Comparison of ENCODE assay signal across 8 cellular contexts in the genomic region with DNA sequence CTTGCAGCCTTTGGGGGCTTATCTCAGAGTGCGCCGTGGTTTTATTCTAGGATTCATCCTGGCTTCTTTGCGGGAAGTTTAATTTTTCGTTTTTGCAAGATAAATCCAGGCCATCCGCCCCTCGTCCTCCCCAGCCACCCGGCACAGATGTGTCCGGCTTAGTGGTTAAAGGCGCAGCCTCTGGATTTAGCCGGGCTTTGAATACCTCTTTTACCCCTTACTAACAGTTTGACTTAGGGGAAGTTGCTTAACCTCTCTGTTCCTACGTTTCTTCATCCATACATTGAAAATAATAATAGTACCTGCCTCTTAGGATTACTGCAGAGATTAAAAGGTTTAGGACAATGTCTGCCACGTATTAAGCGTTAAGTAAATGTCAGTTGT. TPM values are rescaled to one million over a fixed set of nuclear protein-coding genes. Genes with fewer than 3 reads are reported as not detected.
DNase-seq lines count a peak whose midpoint lies in the region; ATAC-seq and TF ChIP-seq lines count a peak whose summit lies in the region.

No MANE protein-coding gene starts in this region.

- in situ Hi-C loops in GM13977 (cut with MboI; ENCODE audit: low pct_unique_long_range_greater_than_20kb, low sequenced_read_pairs, unreplicated experiment) = no loop called here

- intact Hi-C loops in dorsolateral prefrontal cortex (cut with DNase I) = no loop called here

- H3K9ac ChIP-seq in ES-I3 (ENCODE audit: low read depth, low read length) = peak overlapping the region; percentile 77

- DNase-seq in RPMI8226 = peak; percentile 67
- DNase-seq in dorsolateral prefrontal cortex = peak in 1 of 10 donors; percentile 5
- no peak for DNase-seq in GM13977 (ENCODE audit: low spot score)
- no peak for DNase-seq in HPDE6-E6E7 (ENCODE audit: extremely low spot score)

- TF ChIP-seq CTCF in 22Rv1 (IDR thresholded peaks at IDR 0.05) (no peak), dorsolateral prefrontal cortex (IDR thresholded peaks at IDR 0.05 in 54 of 56, conservative IDR thresholded peaks at IDR 0.05 in 2 of 56; ENCODE audit: low read depth in 1 of 56, partially characterized antibody in 56 of 56) (no peak), GM13977 (IDR thresholded peaks at IDR 0.05; ENCODE audit: extremely low read depth, insufficient read depth, missing control alignments) (no peak)

- WGBS in mesodermal cell (ENCODE audit: insufficient coverage in 2 of 2), 2 experiments = 0% methylated on average over 8 of the region's 13 CpGs

- H3K4me1 ChIP-seq in ES-I3 (ENCODE audit: insufficient read depth, low read length) (peaks cover 8% of the 10 kb centered on the region; the same call in 1 of the 2 replicates), mesodermal cell (ENCODE audit: control insufficient read depth, insufficient read depth, low read length, poor library complexity, severe bottlenecking) (no peaks in the 10 kb centered on the region)

- ATAC-seq in HG03045 (IDR thresholded peaks at IDR 0.05; ENCODE audit: unreplicated experiment) = peak; percentile 14

- H3K9me3 ChIP-seq in ES-I3 (ENCODE audit: control insufficient read depth, insufficient read depth, low read length) = no peaks in the 10 kb centered on the region
- H3K9me3 ChIP-seq in mesodermal cell (ENCODE audit: control insufficient read depth, low read length) = no peaks in the 10 kb centered on the region

- H3K36me3 ChIP-seq in ES-I3 (ENCODE audit: insufficient read depth, low read length) (peaks cover 13% of the 10 kb centered on the region), mesodermal cell (ENCODE audit: control insufficient read depth, insufficient read depth, low read length) (peaks cover 29% of the 10 kb centered on the region)

- H3K4me3 ChIP-seq in dorsolateral prefrontal cortex (peak overlapping the region; percentile 53 to 97 (median 84)), mesodermal cell (ENCODE audit: extremely low read depth, insufficient read depth, low read length, poor library complexity, severe bottlenecking) (peak overlapping the region; percentile 86)

- no peaks in the 10 kb centered on the region for H3K27me3 ChIP-seq in dorsolateral prefrontal cortex

- H3K27ac ChIP-seq in 22Rv1 (peak overlapping the region; percentile 88), dorsolateral prefrontal cortex (peak overlapping the region in 42 of 59 donors; percentile 2 to 86 (median 58)), mesodermal cell (ENCODE audit: low read depth, low read length, severe bottlenecking) (peak overlapping the region; percentile 93)

RNA-seq across cellular contexts. Expression of gene ECT2, which starts 0.7 kb away (rescaled TPM):
- total RNA-seq in dorsolateral prefrontal cortex = 10 to 100 TPM in 86 of 120 experiments, 1 to 10 TPM in 34; 4.8 to 19.2 (median 11.8) TPM
- polyA plus RNA-seq in mesodermal cell (2013, experiment 1 of 2) = 57.1 TPM
- 59.0 TPM for polyA plus RNA-seq in mesodermal cell (2013, experiment 2 of 2)

RNA-seq across cellular contexts. Expression of gene NCEH1, which starts 40.3 kb away (rescaled TPM):
- total RNA-seq in dorsolateral prefrontal cortex = 100 to 1,000 TPM in 31 of 120 experiments, 10 to 100 TPM in 89; 23.9 to 144 (median 88.4) TPM
- polyA plus RNA-seq in mesodermal cell (2013, experiment 1 of 2) = 3.9 TPM
- polyA plus RNA-seq in mesodermal cell (2013, experiment 2 of 2) = 3.7 TPM
